20 cellular contexts compared by ENCODE assay signal in genomic region chr2:207153266-207153990, GRCh38. TPM values are rescaled to one million over a fixed set of nuclear protein-coding genes. Genes with fewer than 3 reads are reported as not detected.
DNase-seq lines count a peak whose midpoint lies in the region; ATAC-seq, FAIRE-seq and TF ChIP-seq lines count a peak whose summit lies in the region.
"Had no signal": no experiment of that assay in that cellular context is flagged by ENCODE, and none has a peak within 500 bp of the region (broad histone marks: within the 10 kb centered on the region; RNA-seq: fewer than 3 reads in every experiment).

No MANE protein-coding gene starts in this region.

- H3K4me3 ChIP-seq in SK-N-MC: 0 out of 2 replicates have a peak overlapping the region, but pooled peaks have one; percentile 5
- no peak overlapping the region for H3K4me3 ChIP-seq in gastroesophageal sphincter
- no peak overlapping the region for H3K4me3 ChIP-seq in small intestine (ENCODE audit: low read depth in 1 of 2, low read length in 2 of 2)
- H3K4me3 ChIP-seq: lung, prostate gland, SJCRH30 had no signal

- no peak for ATAC-seq in gastroesophageal sphincter
- ATAC-seq in sciatic nerve: peak; percentile 41
- ATAC-seq in HG03378 (IDR thresholded peaks at IDR 0.05; ENCODE audit: unreplicated experiment): no peak
- ATAC-seq: CD8-positive, alpha-beta T cell; stimulated activated naive CD8-positive, alpha-beta T cell treated with anti-CD3 and anti-CD28 coated beads, Interleukin-15, amount 100 ng/mL, for 72 hours had no signal

- H3K27ac Mint-ChIP-seq in Calu3 (ENCODE audit: unreplicated experiment): peak overlapping the region; percentile 50
- H3K27ac Mint-ChIP-seq: CD8-positive, alpha-beta T cell; stimulated activated naive CD8-positive, alpha-beta T cell treated with anti-CD3 and anti-CD28 coated beads, Interleukin-15, amount 100 ng/mL, for 72 hours had no signal

- H3K9me3 ChIP-seq in SK-N-MC (ENCODE audit: low read depth, low read length) (no peaks in the 10 kb centered on the region), gastroesophageal sphincter (no peaks in the 10 kb centered on the region), small intestine (ENCODE audit: control insufficient read depth, low read depth) (no peaks in the 10 kb centered on the region)
- H3K9me3 ChIP-seq: prostate gland, SJCRH30 had no signal

- H3K4me1 ChIP-seq in gastroesophageal sphincter: peaks cover 68 to 100% (median 75%) of the 10 kb centered on the region in 3 donors
- H3K4me1 ChIP-seq in small intestine (ENCODE audit: control insufficient read depth in 2 of 2, insufficient read depth in 1 of 2, low read depth in 1 of 2, low read length in 1 of 2): peaks cover 0 to 15% of the 10 kb centered on the region in 2 donors

- WGBS in gastroesophageal sphincter (ENCODE audit: low coverage in 1 of 2), 2 donors: 20 to 45% methylated on average over 1 of the region's 1 CpG
- WGBS in small intestine, 3 donors: 70 to 88% (median 81%) methylated on average over 1 of the region's 1 CpG

- no peak for TF ChIP-seq EP300 in gastroesophageal sphincter (IDR thresholded peaks at IDR 0.05)

- H3K27me3 Mint-ChIP-seq in Calu3 (ENCODE audit: unreplicated experiment): no peaks in the 10 kb centered on the region
- H3K27me3 Mint-ChIP-seq: stimulated activated naive CD8-positive, alpha-beta T cell treated with anti-CD3 and anti-CD28 coated beads, Interleukin-15, amount 100 ng/mL, for 72 hours had no signal

- H3K36me3 ChIP-seq in SK-N-MC (ENCODE audit: insufficient read depth, low read length): no peaks in the 10 kb centered on the region
- H3K36me3 ChIP-seq in gastroesophageal sphincter: no peaks in the 10 kb centered on the region
- peaks cover 0 to 3% of the 10 kb centered on the region in 2 donors for H3K36me3 ChIP-seq in small intestine (ENCODE audit: control insufficient read depth in 2 of 2, insufficient read depth in 2 of 2, low read length in 2 of 2)
- H3K36me3 ChIP-seq: prostate gland, SJCRH30 had no signal

- TF ChIP-seq CTCF in Calu3 (IDR thresholded peaks at IDR 0.05; ENCODE audit: unreplicated experiment) (no peak), gastroesophageal sphincter (IDR thresholded peaks at IDR 0.05) (no peak)

- peaks cover 15% of the 10 kb centered on the region for H3K36me3 Mint-ChIP-seq in Calu3 (ENCODE audit: insufficient read depth, unreplicated experiment)

- peak overlapping the region; percentile 14 for H3K9ac ChIP-seq in SK-N-MC (ENCODE audit: insufficient read length)

- DNase-seq in Calu3 (no peak), SK-N-MC (ENCODE audit: low read depth, low spot score) (no peak), sciatic nerve (ENCODE audit: low spot score) (no peak), small intestine (no peak), NCI-H1694 treated with DMSO at 0.1 percent for 48 hours (lab: John Stamatoyannopoulos, UW) (no peak)
- DNase-seq in activated CD8-positive, alpha-beta memory T cell treated with anti-CD3 and anti-CD28 coated beads for 24 hours: no peak
- DNase-seq: CD8-positive, alpha-beta T cell; effector CD4-positive, alpha-beta T cell; GF-D8; head of caudate nucleus; IMR-90; NCI-H1417; NCI-H748 treated with DMSO at 0.1 percent for 48 hours; stimulated activated CD4-positive, alpha-beta T cell treated with anti-CD3 and anti-CD28 coated beads, Interleukin-4, amount 100 ng/mL, for 24 hours; stimulated activated naive CD8-positive, alpha-beta T cell treated with anti-CD3 and anti-CD28 coated beads, Interleukin-15, amount 100 ng/mL, for 72 hours had no signal

- BruUV-seq in Calu3 (replicated peaks; lab: Mats Ljungman, UMichigan): no TSS peak

- H3K27ac ChIP-seq in SK-N-MC (peak overlapping the region; percentile 66), gastroesophageal sphincter (peak overlapping the region; percentile 1 to 100 (median 72)), small intestine (ENCODE audit: low read depth in 1 of 2, low read length in 1 of 2) (no peak overlapping the region)
- H3K27ac ChIP-seq: prostate gland, SJCRH30 had no signal

- no peak for FAIRE-seq in small intestine (lab: Jason Lieb, UNC)

- intact Hi-C loops in Calu3 (cut with micrococcal nuclease; ENCODE audit: unreplicated experiment) (no loop called here), sciatic nerve (cut with DNase I) (no loop called here)

- TF ChIP-seq POLR2A in gastroesophageal sphincter (IDR thresholded peaks at IDR 0.05): no peak

- H3K4me1 Mint-ChIP-seq in Calu3 (ENCODE audit: low read depth, unreplicated experiment): peaks cover 79% of the 10 kb centered on the region

- no peaks in the 10 kb centered on the region for H3K9me3 Mint-ChIP-seq in Calu3 (ENCODE audit: low read depth, unreplicated experiment)
- H3K9me3 Mint-ChIP-seq: CD8-positive, alpha-beta T cell; stimulated activated naive CD8-positive, alpha-beta T cell treated with anti-CD3 and anti-CD28 coated beads, Interleukin-15, amount 100 ng/mL, for 72 hours had no signal

- H3K27me3 ChIP-seq in gastroesophageal sphincter (no peaks in the 10 kb centered on the region), small intestine (ENCODE audit: control insufficient read depth in 2 of 2, insufficient read depth in 2 of 2, low read length in 2 of 2) (no peaks in the 10 kb centered on the region)
- H3K27me3 ChIP-seq: SJCRH30 had no signal

- CTCF ChIA-PET in Calu3 (lab: Charles Lee): interaction anchor here (0.9 to 1.0 kb wide), 2 partner anchors 18 to 353 kb away, joined by 4 to 5 read pairs; no protein-coding TSS in a partner anchor

- no peak overlapping the region for H3K4me3 Mint-ChIP-seq in Calu3 (ENCODE audit: low read depth, unreplicated experiment)
- H3K4me3 Mint-ChIP-seq: CD8-positive, alpha-beta T cell; stimulated activated naive CD8-positive, alpha-beta T cell treated with anti-CD3 and anti-CD28 coated beads, Interleukin-15, amount 100 ng/mL, for 72 hours had no signal

RNA-seq across cellular contexts. Expression of gene KLF7, which starts 12.3 kb away (rescaled TPM):
- total RNA-seq in Calu3 (2022) (22.2 and 24.9 TPM in 2 replicates), gastroesophageal sphincter (10 to 100 TPM; 30.7 to 59.3 (median 42.1) TPM), sciatic nerve (79.1 TPM)
- polyA plus RNA-seq in small intestine: 1 to 10 TPM; 1.1 to 10.0 (median 8.1) TPM

Comparison
In these comparisons a context has a peak if more than half of its experiments do, and no peak if none do; other contexts are left out.
1. H3K27ac ChIP-seq: peak in SK-N-MC (single experiment) and gastroesophageal sphincter (4 of 4); none in small intestine (0 of 2).